Comparison of ENCODE assay signal across 1 cellular context in the genomic region with DNA sequence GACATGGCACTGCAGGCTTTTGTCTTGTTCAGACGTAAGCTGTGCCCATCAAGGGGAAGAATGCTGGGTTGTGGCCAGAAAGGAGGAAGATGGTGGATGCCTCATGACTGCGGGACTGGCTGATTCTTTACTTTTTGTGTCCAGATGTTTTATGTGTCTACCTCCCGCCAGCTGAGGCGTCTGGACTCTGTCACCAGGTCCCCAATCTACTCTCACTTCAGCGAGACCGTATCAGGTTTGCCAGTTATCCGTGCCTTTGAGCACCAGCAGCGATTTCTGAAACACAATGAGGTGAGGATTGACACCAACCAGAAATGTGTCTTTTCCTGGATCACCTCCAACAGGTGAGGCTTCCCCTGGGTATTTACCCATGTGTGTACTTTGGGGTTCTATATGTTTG.
TF ChIP-seq lines count a peak whose summit lies in the region.

No MANE protein-coding gene starts in this region.

TF ChIP-seq in A549, 52 proteins besides CTCF, POLR2A, EP300 and RAD21 (continued from another document):
- TF ChIP-seq CHD2 (IDR thresholded peaks at IDR 0.05; ENCODE audit: low read length, partially characterized antibody) (no peak), PHF8 (IDR thresholded peaks at IDR 0.05; ENCODE audit: borderline replicate concordance, low read depth) (no peak), FOSL2 (IDR thresholded peaks at IDR 0.05) (no peak), FOSL2 (CRISPR knock-in tag; IDR thresholded peaks at IDR 0.05) (no peak), RFX5 (IDR thresholded peaks at IDR 0.05) (no peak), POLR2AphosphoS2 (conservative IDR thresholded peaks at IDR 0.05; ENCODE audit: low read length) (no peak), FOXS1 (CRISPR knock-in tag; IDR thresholded peaks at IDR 0.05) (no peak), NPAS2 (CRISPR knock-in tag; IDR thresholded peaks at IDR 0.05; ENCODE audit: borderline replicate concordance) (no peak), REST (IDR thresholded peaks at IDR 0.05) (no peak)
